In genomic region chr19:53659292-53659691, GRCh38 we compare ENCODE assay signal across 8 cellular contexts. TPM values are rescaled to one million over a fixed set of nuclear protein-coding genes. Genes with fewer than 3 reads are reported as not detected.
DNase-seq lines count a peak whose midpoint lies in the region; ATAC-seq and TF ChIP-seq lines count a peak whose summit lies in the region.
"Had no signal": no experiment of that assay in that cellular context is flagged by ENCODE, and none has a peak within 500 bp of the region (broad histone marks: within the 10 kb centered on the region; RNA-seq: fewer than 3 reads in every experiment).

No MANE protein-coding gene starts in this region.

- POLR2A ChIA-PET in HEK293T (lab: Yijun Ruan, JAX), result no interaction called here

- H3K4me1 ChIP-seq in OCI-LY1 (ENCODE audit: insufficient read depth, low read length, severe bottlenecking), result no peaks in the 10 kb centered on the region

- no peak overlapping the region for H2AFZ ChIP-seq in OCI-LY1 (ENCODE audit: low read length)

- no peak overlapping the region for H3K4me3 ChIP-seq in OCI-LY1 (ENCODE audit: low read depth, low read length, poor library complexity, severe bottlenecking)

- CTCF ChIA-PET in HEK293T (lab: Yijun Ruan, JAX), result no interaction called here

- no peaks in the 10 kb centered on the region for H3K36me3 ChIP-seq in OCI-LY1 (ENCODE audit: insufficient read depth, low read length)

- no peaks in the 10 kb centered on the region for H3K9me2 ChIP-seq in OCI-LY1 (ENCODE audit: low read depth, low read length)

- no peaks in the 10 kb centered on the region for H3K79me2 ChIP-seq in OCI-LY1 (ENCODE audit: insufficient read depth, low read length)

- no peak overlapping the region for H3K4me2 ChIP-seq in OCI-LY1 (ENCODE audit: low read length)

- H3K27me3 ChIP-seq in OCI-LY1 (ENCODE audit: insufficient read depth, low read length), result no peaks in the 10 kb centered on the region

- ATAC-seq in GM19397 (IDR thresholded peaks at IDR 0.05; ENCODE audit: unreplicated experiment), result no peak
- ATAC-seq in GM21447 (IDR thresholded peaks at IDR 0.05; ENCODE audit: unreplicated experiment), result no peak

- no peaks in the 10 kb centered on the region for H3F3A ChIP-seq in OCI-LY1 (ENCODE audit: insufficient read depth, low read length)

- H3K27ac ChIP-seq in OCI-LY1 (ENCODE audit: low read depth, low read length, poor library complexity, severe bottlenecking), result no peak overlapping the region
- H3K27ac ChIP-seq: HL-60 had no signal

- intact Hi-C loops in head of caudate nucleus (cut with DNase I), result no loop called here

- no peak overlapping the region for H3K9ac ChIP-seq in OCI-LY1 (ENCODE audit: low read length)

- DNase-seq in HEK293T (ENCODE audit: extremely low spot score) (peak; percentile 10), head of caudate nucleus (peak; percentile 22 to 79 (median 59)), pulmonary artery endothelial cell (ENCODE audit: low read depth, low spot score) (peak; percentile 22), NCI-H748 (lab: John Stamatoyannopoulos, UW; ENCODE audit: unreplicated experiment) (no peak)

- peak; percentile 18; the same call in 1 of the 2 replicates for TF ChIP-seq CTCF in OCI-LY1 (IDR thresholded peaks at IDR 0.05; ENCODE audit: low read length)

- peaks cover 4% of the 10 kb centered on the region; the same call in 1 of the 2 replicates for H3K9me3 ChIP-seq in OCI-LY1 (ENCODE audit: low read length)

- H4K20me1 ChIP-seq in OCI-LY1 (ENCODE audit: insufficient read depth, low read length), result no peaks in the 10 kb centered on the region

TF ChIP-seq in HEK293T, 16 proteins besides CTCF, POLR2A, EP300 and RAD21:
- TF ChIP-seq TARDBP (IDR thresholded peaks at IDR 0.05) (no peak), ZNF384 (IDR thresholded peaks at IDR 0.05) (no peak), CTBP1 (IDR thresholded peaks at IDR 0.05; ENCODE audit: borderline replicate concordance) (no peak), FOXM1 (IDR thresholded peaks at IDR 0.05; ENCODE audit: borderline replicate concordance) (no peak), HDGF (IDR thresholded peaks at IDR 0.05; ENCODE audit: borderline replicate concordance) (no peak), L3MBTL2 (conservative IDR thresholded peaks at IDR 0.05) (no peak), NFRKB (IDR thresholded peaks at IDR 0.05) (no peak)
- TF ChIP-seq, protein P1, sequence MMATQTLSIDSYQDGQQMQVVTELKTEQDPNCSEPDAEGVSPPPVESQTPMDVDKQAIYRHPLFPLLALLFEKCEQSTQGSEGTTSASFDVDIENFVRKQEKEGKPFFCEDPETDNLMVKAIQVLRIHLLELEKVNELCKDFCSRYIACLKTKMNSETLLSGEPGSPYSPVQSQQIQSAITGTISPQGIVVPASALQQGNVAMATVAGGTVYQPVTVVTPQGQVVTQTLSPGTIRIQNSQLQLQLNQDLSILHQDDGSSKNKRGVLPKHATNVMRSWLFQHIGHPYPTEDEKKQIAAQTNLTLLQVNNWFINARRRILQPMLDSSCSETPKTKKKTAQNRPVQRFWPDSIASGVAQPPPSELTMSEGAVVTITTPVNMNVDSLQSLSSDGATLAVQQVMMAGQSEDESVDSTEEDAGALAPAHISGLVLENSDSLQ (IDR thresholded peaks at IDR 0.05), result no peak

RNA-seq across cellular contexts. Expression of gene DPRX, which starts 27.5 kb away (rescaled TPM):
- total RNA-seq in pulmonary artery endothelial cell, result not detected in 2 replicates
